18 cellular contexts compared by ENCODE assay signal in the genomic region with DNA sequence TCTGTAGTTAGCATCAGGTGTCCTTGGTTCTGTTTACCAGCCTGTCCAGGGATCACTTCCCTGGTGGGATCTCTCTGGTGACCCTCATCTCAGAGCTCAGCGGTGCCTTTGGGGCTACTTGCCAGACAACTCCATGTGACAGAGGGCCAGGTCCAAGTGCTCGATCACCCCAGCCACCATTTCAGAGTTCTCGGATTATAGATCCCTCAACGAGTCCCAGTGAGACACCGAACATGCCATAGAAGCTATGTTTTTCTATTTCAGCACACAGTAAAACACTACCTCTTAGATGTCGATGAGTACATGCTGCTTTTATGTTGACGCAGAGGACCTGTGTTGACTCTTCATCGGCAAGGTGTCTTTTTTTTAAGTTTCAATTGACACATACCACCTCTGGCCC.
DNase-seq lines count a peak whose midpoint lies in the region; ATAC-seq and TF ChIP-seq lines count a peak whose summit lies in the region.
"Had no signal": no experiment of that assay in that cellular context is flagged by ENCODE, and none has a peak within 500 bp of the region (broad histone marks: within the 10 kb centered on the region; RNA-seq: fewer than 3 reads in every experiment).

No MANE protein-coding gene starts in this region.

- TF ChIP-seq POLR2A in stomach (IDR thresholded peaks at IDR 0.05) = no peak

- peaks cover 2% of the 10 kb centered on the region for H3K9me3 ChIP-seq in adipocyte (ENCODE audit: control insufficient read depth, low read length)
- no peaks in the 10 kb centered on the region for H3K9me3 ChIP-seq in lower lobe of right lung
- peaks cover 0 to 1% (median 0%) of the 10 kb centered on the region in 4 donors for H3K9me3 ChIP-seq in stomach
- H3K9me3 ChIP-seq in CD4-positive, alpha-beta T cell (ENCODE audit: control insufficient read depth, low read length) = no peaks in the 10 kb centered on the region

- H3K4me3 ChIP-seq in adipocyte (ENCODE audit: low read length) (peak overlapping the region; percentile 37), lower lobe of right lung (no peak overlapping the region), stomach (no peak overlapping the region)

- WGBS in stomach, 5 donors = 93 to 98% (median 97%) methylated on average over 8 of the region's 8 CpGs

- TF ChIP-seq EP300 in stomach (IDR thresholded peaks at IDR 0.05) = no peak

- TF ChIP-seq CTCF in HFFc6 (IDR thresholded peaks at IDR 0.05) = no peak
- TF ChIP-seq CTCF in lower lobe of right lung (IDR thresholded peaks at IDR 0.05) = no peak
- TF ChIP-seq CTCF in stomach (IDR thresholded peaks at IDR 0.05) = no peak
- TF ChIP-seq CTCF in type B pancreatic cell (conservative IDR thresholded peaks at IDR 0.05) = no peak
- no peak for TF ChIP-seq CTCF in CD4-positive, alpha-beta T cell (IDR thresholded peaks at IDR 0.05)

- POLR2A ChIA-PET in CD4-positive, alpha-beta T cell (lab: Charles Lee) = no interaction called here

- H3K27me3 ChIP-seq in adipocyte (replicated peaks; ENCODE audit: control insufficient read depth, insufficient read depth, low read length) (no peaks in the 10 kb centered on the region), lower lobe of right lung (ENCODE audit: low read depth) (no peaks in the 10 kb centered on the region), stomach (no peaks in the 10 kb centered on the region)
- no peaks in the 10 kb centered on the region for H3K27me3 ChIP-seq in CD4-positive, alpha-beta T cell (ENCODE audit: control insufficient read depth, insufficient read depth, low read length)

- H3K9ac ChIP-seq in adipocyte (ENCODE audit: low read length) = peak overlapping the region; percentile 62

- CTCF ChIA-PET in CD4-positive, alpha-beta T cell (lab: Charles Lee) = no interaction called here

- H3K9me3 Mint-ChIP-seq in HFFc6 = no peaks in the 10 kb centered on the region
- H3K9me3 Mint-ChIP-seq in type B pancreatic cell = peaks cover 8% of the 10 kb centered on the region
- H3K9me3 Mint-ChIP-seq in CD4-positive, alpha-beta T cell = no peaks in the 10 kb centered on the region
- H3K9me3 Mint-ChIP-seq: activated T-helper 1 cell treated with anti-CD3 and anti-CD28 coated beads, Interleukin-12 subunit alpha, Interleukin-12 subunit beta, Interleukin-2, Interleukin-4 antibody, amounts not matched to agents 30 ng/mL and 10 ng/mL and 1 ng/mL, durations not matched to agents 14 hours and 24 hours and 36 hours; central memory CD8-positive, alpha-beta T cell; neural crest cell had no signal

- peaks cover 59% of the 10 kb centered on the region for H3K4me1 Mint-ChIP-seq in HFFc6 (ENCODE audit: low read depth)
- H3K4me1 Mint-ChIP-seq in type B pancreatic cell (ENCODE audit: unreplicated experiment) = peaks cover 33% of the 10 kb centered on the region
- no peaks in the 10 kb centered on the region for H3K4me1 Mint-ChIP-seq in CD4-positive, alpha-beta T cell (ENCODE audit: low read depth)
- H3K4me1 Mint-ChIP-seq: central memory CD8-positive, alpha-beta T cell; endodermal cell had no signal

- H3K4me3 Mint-ChIP-seq in HFFc6 = peak overlapping the region; percentile 81
- H3K4me3 Mint-ChIP-seq in type B pancreatic cell = no peak overlapping the region
- H3K4me3 Mint-ChIP-seq in CD4-positive, alpha-beta T cell = no peak overlapping the region
- H3K4me3 Mint-ChIP-seq: activated T-helper 1 cell treated with anti-CD3 and anti-CD28 coated beads, Interleukin-12 subunit alpha, Interleukin-12 subunit beta, Interleukin-2, Interleukin-4 antibody, amounts not matched to agents 30 ng/mL and 10 ng/mL and 1 ng/mL, durations not matched to agents 14 hours and 24 hours and 36 hours; central memory CD8-positive, alpha-beta T cell; endodermal cell; neural crest cell had no signal

- H3K27ac ChIP-seq in lower lobe of right lung (peak overlapping the region; percentile 62), stomach (peak overlapping the region in 4 of 5 donors; percentile 63 to 85 (median 80))
- no peak overlapping the region for H3K27ac ChIP-seq in CD4-positive, alpha-beta T cell (ENCODE audit: low read depth, low read length)

- intact Hi-C loops in lower lobe of right lung (cut with DNase I) (no loop called here), stomach (cut with DNase I; ENCODE audit: low total_unique reads) (no loop called here)
- intact Hi-C loops in CD4-positive, alpha-beta T cell (cut with DNase I, micrococcal nuclease) = no loop called here

- H3K4me1 ChIP-seq in adipocyte (ENCODE audit: control insufficient read depth, insufficient read depth, low read length) (peaks cover 50% of the 10 kb centered on the region), lower lobe of right lung (peaks cover 19% of the 10 kb centered on the region), stomach (peaks cover 7 to 41% (median 25%) of the 10 kb centered on the region in 4 donors)

- H3K36me3 Mint-ChIP-seq in HFFc6 (ENCODE audit: low read depth) = peaks cover 32% of the 10 kb centered on the region
- peaks cover 10% of the 10 kb centered on the region for H3K36me3 Mint-ChIP-seq in type B pancreatic cell
- peaks cover 17% of the 10 kb centered on the region for H3K36me3 Mint-ChIP-seq in CD4-positive, alpha-beta T cell (ENCODE audit: low read depth)

- H3K27ac Mint-ChIP-seq in HFFc6 = peak overlapping the region; percentile 97
- H3K27ac Mint-ChIP-seq in type B pancreatic cell = no peak overlapping the region
- H3K27ac Mint-ChIP-seq in CD4-positive, alpha-beta T cell = no peak overlapping the region
- H3K27ac Mint-ChIP-seq: activated T-helper 1 cell treated with anti-CD3 and anti-CD28 coated beads, Interleukin-12 subunit alpha, Interleukin-12 subunit beta, Interleukin-2, Interleukin-4 antibody, amounts not matched to agents 30 ng/mL and 10 ng/mL and 1 ng/mL, durations not matched to agents 14 hours and 24 hours and 36 hours; endodermal cell had no signal

- H3K36me3 ChIP-seq in adipocyte (ENCODE audit: control insufficient read depth, insufficient read depth, low read length, severe bottlenecking) (peaks cover 4% of the 10 kb centered on the region), lower lobe of right lung (no peaks in the 10 kb centered on the region), stomach (no peaks in the 10 kb centered on the region)

- H3K27me3 Mint-ChIP-seq in HFFc6 (ENCODE audit: insufficient read depth) (no peaks in the 10 kb centered on the region; the same call in 1 of the 2 replicates), type B pancreatic cell (no peaks in the 10 kb centered on the region)
- H3K27me3 Mint-ChIP-seq in CD4-positive, alpha-beta T cell = no peaks in the 10 kb centered on the region
- H3K27me3 Mint-ChIP-seq: central memory CD8-positive, alpha-beta T cell had no signal

- no peak for ATAC-seq in lower lobe of right lung
- no peak for ATAC-seq in CD4-positive, alpha-beta T cell (ENCODE audit: poor library complexity)

- no peak for DNase-seq in HFFc6
- no peak for DNase-seq in adipocyte (ENCODE audit: low read depth)
- no peak for DNase-seq in lower lobe of right lung
- DNase-seq in stomach = no peak
- no peak for DNase-seq in type B pancreatic cell (ENCODE audit: extremely low spot score, unreplicated experiment)
- DNase-seq in CD4-positive, alpha-beta T cell = no peak
- no peak for DNase-seq in NK-92 (lab: John Stamatoyannopoulos, UW; ENCODE audit: unreplicated experiment)
- DNase-seq in NCI-H345 treated with DMSO at 0.1 percent for 48 hours (lab: John Stamatoyannopoulos, UW; ENCODE audit: unreplicated experiment) = no peak
- DNase-seq: C1 segment of cervical spinal cord, DND-41, endodermal cell, foreskin melanocyte, NCI-H2081 treated with DMSO at 0.1 percent for 48 hours, NCI-H526, OCI-M1 had no signal
